1 cellular context compared by ENCODE assay signal in the genomic region with DNA sequence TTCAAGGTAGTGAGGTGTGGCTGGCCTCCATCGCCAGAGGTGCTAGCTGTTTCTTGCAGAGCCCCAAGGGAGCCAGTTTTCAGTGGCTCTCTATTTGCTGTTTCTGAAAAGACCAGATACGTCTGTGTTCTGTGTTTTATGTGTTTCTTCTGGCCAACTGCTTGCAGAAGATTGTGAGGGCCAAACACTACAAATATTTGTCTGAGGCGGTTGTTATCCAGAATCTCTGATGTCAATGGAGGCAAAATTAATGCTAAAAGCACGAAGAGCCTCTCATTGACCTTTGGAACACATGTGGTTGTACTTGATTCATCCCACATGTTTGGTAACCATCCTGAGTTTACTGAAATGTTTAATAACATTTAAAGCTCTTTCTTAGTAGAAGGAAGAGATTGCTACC.
TF ChIP-seq lines count a peak whose summit lies in the region.

No MANE protein-coding gene starts in this region.

TF ChIP-seq in SK-N-SH treated with all-trans-retinoic acid at 6 μM for 48 hours, 23 proteins besides CTCF, POLR2A, EP300 and RAD21 (continued from another document):
- TF ChIP-seq, protein P1, sequence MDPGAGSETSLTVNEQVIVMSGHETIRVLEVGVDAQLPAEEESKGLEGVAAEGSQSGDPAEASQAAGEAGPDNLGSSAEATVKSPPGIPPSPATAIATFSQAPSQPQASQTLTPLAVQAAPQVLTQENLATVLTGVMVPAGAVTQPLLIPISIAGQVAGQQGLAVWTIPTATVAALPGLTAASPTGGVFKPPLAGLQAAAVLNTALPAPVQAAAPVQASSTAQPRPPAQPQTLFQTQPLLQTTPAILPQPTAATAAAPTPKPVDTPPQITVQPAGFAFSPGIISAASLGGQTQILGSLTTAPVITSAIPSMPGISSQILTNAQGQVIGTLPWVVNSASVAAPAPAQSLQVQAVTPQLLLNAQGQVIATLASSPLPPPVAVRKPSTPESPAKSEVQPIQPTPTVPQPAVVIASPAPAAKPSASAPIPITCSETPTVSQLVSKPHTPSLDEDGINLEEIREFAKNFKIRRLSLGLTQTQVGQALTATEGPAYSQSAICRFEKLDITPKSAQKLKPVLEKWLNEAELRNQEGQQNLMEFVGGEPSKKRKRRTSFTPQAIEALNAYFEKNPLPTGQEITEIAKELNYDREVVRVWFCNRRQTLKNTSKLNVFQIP (CRISPR knock-in tag; IDR thresholded peaks at IDR 0.05; ENCODE audit: borderline replicate concordance, low read depth): no peak
- TF ChIP-seq, protein P2, sequence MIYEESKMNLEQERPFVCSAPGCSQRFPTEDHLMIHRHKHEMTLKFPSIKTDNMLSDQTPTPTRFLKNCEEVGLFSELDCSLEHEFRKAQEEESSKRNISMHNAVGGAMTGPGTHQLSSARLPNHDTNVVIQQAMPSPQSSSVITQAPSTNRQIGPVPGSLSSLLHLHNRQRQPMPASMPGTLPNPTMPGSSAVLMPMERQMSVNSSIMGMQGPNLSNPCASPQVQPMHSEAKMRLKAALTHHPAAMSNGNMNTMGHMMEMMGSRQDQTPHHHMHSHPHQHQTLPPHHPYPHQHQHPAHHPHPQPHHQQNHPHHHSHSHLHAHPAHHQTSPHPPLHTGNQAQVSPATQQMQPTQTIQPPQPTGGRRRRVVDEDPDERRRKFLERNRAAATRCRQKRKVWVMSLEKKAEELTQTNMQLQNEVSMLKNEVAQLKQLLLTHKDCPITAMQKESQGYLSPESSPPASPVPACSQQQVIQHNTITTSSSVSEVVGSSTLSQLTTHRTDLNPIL (CRISPR knock-in tag; IDR thresholded peaks at IDR 0.05; ENCODE audit: low read depth): no peak
- no peak for TF ChIP-seq ZC3H10 (CRISPR knock-in tag; IDR thresholded peaks at IDR 0.05)
